In genomic region chrX:53711446-53711845, GRCh38 we compare ENCODE assay signal across 17 cellular contexts.
"Had no signal": no experiment of that assay in that cellular context is flagged by ENCODE, and none has a peak within 500 bp of the region (broad histone marks: within the 10 kb centered on the region; RNA-seq: fewer than 3 reads in every experiment).

No MANE protein-coding gene starts in this region.

- DNase-seq: activated naive CD4-positive, alpha-beta T cell treated with anti-CD3 and anti-CD28 coated beads, Interleukin-2, amount 50 U/mL, for 16 hours; activated T-cell treated with anti-CD3 and anti-CD28 coated beads, Interleukin-2, amount 50 U/mL, for 48 hours; left colon; lower lobe of right lung; midbrain; right lobe of liver; stimulated activated naive CD8-positive, alpha-beta T cell treated with anti-CD3 and anti-CD28 coated beads, Interleukin-15, amount 100 ng/mL, for 72 hours; T-helper 17 cell had no signal

- H3K4me1 Mint-ChIP-seq: neural crest cell had no signal

- H3K36me3 Mint-ChIP-seq: WTC11 had no signal

- ATAC-seq: esophagus mucosa; left colon; lower lobe of right lung; right lobe of liver; stimulated activated naive CD8-positive, alpha-beta T cell treated with anti-CD3 and anti-CD28 coated beads, Interleukin-15, amount 100 ng/mL, for 72 hours; T-helper 17 cell; WTC11 had no signal

- H3K36me3 ChIP-seq: lower lobe of right lung, prostate gland, right lobe of liver had no signal

- H3K27me3 Mint-ChIP-seq: stimulated activated naive CD8-positive, alpha-beta T cell treated with anti-CD3 and anti-CD28 coated beads, Interleukin-15, amount 100 ng/mL, for 72 hours; T-helper 17 cell had no signal

- H3K27ac ChIP-seq: lower lobe of right lung, prostate gland, right lobe of liver had no signal

- FAIRE-seq: colon, endometrium, islet of Langerhans, TTC549 had no signal

- H3K4me3 ChIP-seq: lower lobe of right lung, prostate gland, right lobe of liver, smooth muscle cell had no signal

- H3K4me3 Mint-ChIP-seq: neural crest cell, T-helper 17 cell, WTC11 had no signal

- H3K9me3 ChIP-seq: lower lobe of right lung, prostate gland, right lobe of liver had no signal

- H3K9me3 Mint-ChIP-seq: neural crest cell; stimulated activated naive CD8-positive, alpha-beta T cell treated with anti-CD3 and anti-CD28 coated beads, Interleukin-15, amount 100 ng/mL, for 72 hours; WTC11 had no signal

- H3K4me2 ChIP-seq: smooth muscle cell had no signal

- H3K4me1 ChIP-seq: prostate gland, right lobe of liver had no signal

- H3K27ac Mint-ChIP-seq: stimulated activated naive CD8-positive, alpha-beta T cell treated with anti-CD3 and anti-CD28 coated beads, Interleukin-15, amount 100 ng/mL, for 72 hours; T-helper 17 cell; WTC11 had no signal

- H3K27me3 ChIP-seq: right lobe of liver had no signal
